8 cellular contexts compared by ENCODE assay signal in genomic region chr5:62233083-62234046, GRCh38.
DNase-seq lines count a peak whose midpoint lies in the region; ATAC-seq and TF ChIP-seq lines count a peak whose summit lies in the region.
"Not testable (repeated sequence)": the region's sequence is repeated elsewhere in the genome, so short reads cannot be mapped to it uniquely, and the experiment has no call there.

No MANE protein-coding gene starts in this region.

- not testable (repeated sequence) for TF ChIP-seq POLR2A in IMR-90 (IDR thresholded peaks at IDR 0.05; ENCODE audit: low read depth, low read length)

- H4K8ac ChIP-seq in IMR-90 (ENCODE audit: low read depth in 2 of 2, low read length in 2 of 2): not testable (repeated sequence)

- not testable (repeated sequence) for H3K14ac ChIP-seq in IMR-90 (replicated peaks; ENCODE audit: low read depth, low read length)

- not testable (repeated sequence) for H2BK20ac ChIP-seq in IMR-90 (ENCODE audit: low read depth, low read length)

- H4K20me1 ChIP-seq in IMR-90 (ENCODE audit: insufficient read depth, low read length): not testable (repeated sequence)

- H3K9ac ChIP-seq in IMR-90 (ENCODE audit: low read depth, low read length): not testable (repeated sequence)

- H3K79me1 ChIP-seq in IMR-90 (ENCODE audit: low read depth in 1 of 2, low read length in 2 of 2): not testable (repeated sequence)

- H2AK9ac ChIP-seq in IMR-90 (replicated peaks; ENCODE audit: low read depth, low read length, poor library complexity): not testable (repeated sequence)

- not testable (repeated sequence) for H3K27ac Mint-ChIP-seq in stimulated activated naive CD8-positive, alpha-beta T cell treated with anti-CD3 and anti-CD28 coated beads, Interleukin-15, amount 100 ng/mL, for 72 hours

- ATAC-seq in GM18508 (IDR thresholded peaks at IDR 0.05; ENCODE audit: insufficient read depth, unreplicated experiment): peak; percentile 90
- ATAC-seq in GM21526 (IDR thresholded peaks at IDR 0.05; ENCODE audit: low FRiP score, unreplicated experiment): peak; percentile 61
- ATAC-seq in HG02981 (IDR thresholded peaks at IDR 0.05; ENCODE audit: unreplicated experiment): peak; percentile 76
- ATAC-seq in IMR-90 (ENCODE audit: low read depth): not testable (repeated sequence)
- ATAC-seq in stimulated activated naive CD8-positive, alpha-beta T cell treated with anti-CD3 and anti-CD28 coated beads, Interleukin-15, amount 100 ng/mL, for 72 hours: peak; percentile 76

- H2AK5ac ChIP-seq in IMR-90 (ENCODE audit: low read depth, low read length): not testable (repeated sequence)

- peak; percentile 8 for DNase-seq in IMR-90
- peak; percentile 18 for DNase-seq in T1000 (lab: John Stamatoyannopoulos, UW)
- peak; percentile 26 to 65 for DNase-seq in cardiac fibroblast (ENCODE audit: low read depth in 2 of 2)
- DNase-seq in kidney glomerular epithelial cell (lab: John Stamatoyannopoulos, UW): peak; percentile 58
- not testable (repeated sequence) for DNase-seq in stimulated activated naive CD8-positive, alpha-beta T cell treated with anti-CD3 and anti-CD28 coated beads, Interleukin-15, amount 100 ng/mL, for 72 hours

- H3K27me3 Mint-ChIP-seq in stimulated activated naive CD8-positive, alpha-beta T cell treated with anti-CD3 and anti-CD28 coated beads, Interleukin-15, amount 100 ng/mL, for 72 hours: not testable (repeated sequence)

- not testable (repeated sequence) for TF ChIP-seq RAD21 in IMR-90 (IDR thresholded peaks at IDR 0.05; ENCODE audit: low read length)

- not testable (repeated sequence) for H3K23ac ChIP-seq in IMR-90 (ENCODE audit: low read depth, low read length)

- in situ Hi-C loops in IMR-90 (cut with MboI; ENCODE audit: low sequenced_read_pairs): not testable (repeated sequence)

- H4K91ac ChIP-seq in IMR-90 (ENCODE audit: insufficient read depth, low read depth, low read length): not testable (repeated sequence)

- H2BK15ac ChIP-seq in IMR-90 (ENCODE audit: low read depth, low read length): not testable (repeated sequence)

- not testable (repeated sequence) for H3K27me3 ChIP-seq in IMR-90 (ENCODE audit: control insufficient read depth, insufficient read depth, low read length)

- H3K56ac ChIP-seq in IMR-90 (ENCODE audit: extremely low read depth, insufficient read depth, low read length): not testable (repeated sequence)

- peaks cover 41% of the 10 kb centered on the region for H3K4me1 Mint-ChIP-seq in stimulated activated naive CD8-positive, alpha-beta T cell treated with anti-CD3 and anti-CD28 coated beads, Interleukin-15, amount 100 ng/mL, for 72 hours

- not testable (repeated sequence) for H3K36me3 ChIP-seq in IMR-90 (ENCODE audit: control insufficient read depth, insufficient read depth, low read length)

- BruUV-seq in IMR-90 (replicated peaks; lab: Mats Ljungman, UMichigan): not testable (repeated sequence)

- not testable (repeated sequence) for H3K27ac ChIP-seq in IMR-90 (ENCODE audit: insufficient read depth, low read length)

- intact Hi-C loops in IMR-90 (cut with micrococcal nuclease): not testable (repeated sequence)

- not testable (repeated sequence) for TF ChIP-seq CTCF in IMR-90 (conservative IDR thresholded peaks at IDR 0.05; ENCODE audit: low read depth, low read length); cardiac fibroblast (IDR thresholded peaks at IDR 0.05; ENCODE audit: low read depth, low read length)

- H3K18ac ChIP-seq in IMR-90 (ENCODE audit: low read depth, low read length): not testable (repeated sequence)

- CTCF ChIA-PET in IMR-90 (lab: Yijun Ruan, JAX): not testable (repeated sequence)

- not testable (repeated sequence) for H3K4me1 ChIP-seq in IMR-90 (ENCODE audit: control insufficient read depth, insufficient read depth, low read length)

- POLR2A ChIA-PET in IMR-90 (lab: Charles Lee; ENCODE audit: unreplicated experiment): not testable (repeated sequence)

- H3K4me2 ChIP-seq in IMR-90 (ENCODE audit: low read depth, low read length): not testable (repeated sequence)

- H3K4me3 Mint-ChIP-seq in stimulated activated naive CD8-positive, alpha-beta T cell treated with anti-CD3 and anti-CD28 coated beads, Interleukin-15, amount 100 ng/mL, for 72 hours: not testable (repeated sequence)

- not testable (repeated sequence) for H4K5ac ChIP-seq in IMR-90 (ENCODE audit: low read depth, low read length)

- not testable (repeated sequence) for H3K9me3 Mint-ChIP-seq in stimulated activated naive CD8-positive, alpha-beta T cell treated with anti-CD3 and anti-CD28 coated beads, Interleukin-15, amount 100 ng/mL, for 72 hours

- not testable (repeated sequence) for H3K4me3 ChIP-seq in IMR-90 (ENCODE audit: insufficient read depth, low read depth, low read length); cardiac fibroblast (replicated peaks in 1 of 2; ENCODE audit: low read depth in 2 of 2, low read length in 2 of 2)

- WGBS in IMR-90 (ENCODE audit: extremely low coverage in 2 of 2, insufficient read length in 1 of 2), 2 experiments: no CpG with 5 or more reads among the region's 6 CpGs

- H3K9me3 ChIP-seq in IMR-90 (ENCODE audit: control insufficient read depth, insufficient read depth, low read length): not testable (repeated sequence)

- not testable (repeated sequence) for H3K4ac ChIP-seq in IMR-90 (ENCODE audit: low read depth, low read length)

- H2AFZ ChIP-seq in IMR-90 (replicated peaks; ENCODE audit: low read length, poor library complexity): not testable (repeated sequence)

- not testable (repeated sequence) for H2BK120ac ChIP-seq in IMR-90 (ENCODE audit: low read depth, low read length)

- H2BK5ac ChIP-seq in IMR-90 (ENCODE audit: low read depth, low read length, poor library complexity, severe bottlenecking): not testable (repeated sequence)

- dilution Hi-C loops in IMR-90 (cut with HindIII; ENCODE audit: low sequenced_read_pairs, unreplicated experiment): not testable (repeated sequence)

- H3K9me1 ChIP-seq in IMR-90 (ENCODE audit: insufficient read depth, low read length): not testable (repeated sequence)
